Comparison of ENCODE assay signal across 19 cellular contexts in genomic region chr1:3731951-3732746, GRCh38. TPM values are rescaled to one million over a fixed set of nuclear protein-coding genes. Genes with fewer than 3 reads are reported as not detected.
DNase-seq lines count a peak whose midpoint lies in the region; ATAC-seq, FAIRE-seq and TF ChIP-seq lines count a peak whose summit lies in the region.
"Had no signal": no experiment of that assay in that cellular context is flagged by ENCODE, and none has a peak within 500 bp of the region (broad histone marks: within the 10 kb centered on the region; RNA-seq: fewer than 3 reads in every experiment).

No MANE protein-coding gene starts in this region.

- no peak overlapping the region for H3K23ac ChIP-seq in mesendoderm (ENCODE audit: low read length)

- POLR2A ChIA-PET in K562 (lab: Yijun Ruan, JAX): interaction anchor here (0.8 to 1.5 kb wide), 2 partner anchors 10 to 18 kb away, joined by 3 to 6 read pairs; no protein-coding TSS in a partner anchor

- H4K8ac ChIP-seq in mesendoderm (ENCODE audit: low read depth, low read length): no peak overlapping the region

- H3K9ac ChIP-seq in K562 (ENCODE audit: insufficient read depth in 1 of 2, low read depth in 2 of 2, low read length in 2 of 2) (no peak overlapping the region), mesendoderm (ENCODE audit: low read length) (peak overlapping the region; percentile 70), skeletal muscle tissue (ENCODE audit: low read depth in 1 of 3, low read length in 3 of 3) (peak overlapping the region in 1 of 3 donors; percentile 45)

- H2BK15ac ChIP-seq in mesendoderm (replicated peaks; ENCODE audit: low read depth): no peak overlapping the region

- no peak for TF ChIP-seq EP300 in K562 (IDR thresholded peaks at IDR 0.05; ENCODE audit: low read length)

- TF ChIP-seq CTCF in K562 (IDR thresholded peaks at IDR 0.05 in 2 of 3, conservative IDR thresholded peaks at IDR 0.05 in 1 of 3; ENCODE audit: insufficient read depth in 2 of 3, low read depth in 1 of 3, low read length in 3 of 3): no peak

- peak overlapping the region; percentile 88 for H3K56ac ChIP-seq in mesendoderm (ENCODE audit: low read length)

- CTCF ChIA-PET in K562 (lab: Yijun Ruan, JAX; ENCODE audit: low intra/inter-chr PET ratio): no interaction called here

- no peak overlapping the region for H2AK5ac ChIP-seq in mesendoderm (ENCODE audit: low read length)

- H2BK5ac ChIP-seq in mesendoderm (ENCODE audit: low read length): no peak overlapping the region

- in situ Hi-C loops in K562 (cut with MboI): no loop called here

- H3K4ac ChIP-seq in mesendoderm (ENCODE audit: low read depth, low read length): no peak overlapping the region

- WGBS in K562 (ENCODE audit: insufficient coverage, low coverage, missing lambda C conversion rate): 41% methylated on average over 18 of the region's 21 CpGs
- no CpG with 5 or more reads among the region's 21 CpGs for WGBS in mesendoderm (ENCODE audit: extremely low coverage, insufficient coverage, low lambda C conversion rate)

- H3K27me3 ChIP-seq in K562 (ENCODE audit: control insufficient read depth in 2 of 2, insufficient read depth in 2 of 2, low read length in 2 of 2) (peaks cover 13 to 35% of the 10 kb centered on the region in 2 experiments; a peak in 4 of 5 replicates), mesendoderm (ENCODE audit: insufficient read depth, low read length, poor library complexity) (no peaks in the 10 kb centered on the region), skeletal muscle tissue (ENCODE audit: control insufficient read depth in 3 of 3, insufficient read depth in 3 of 3, low read length in 3 of 3) (peaks cover 17 to 38% (median 24%) of the 10 kb centered on the region in 3 donors)

- no peak overlapping the region for H3K4me3 ChIP-seq in K562
- no peak overlapping the region for H3K4me3 ChIP-seq in mesendoderm (ENCODE audit: low read length)
- H3K4me3 ChIP-seq in skeletal muscle tissue (ENCODE audit: low read length in 3 of 3): peak overlapping the region in 2 of 3 donors; percentile 20 to 35

- FAIRE-seq in K562 (lab: Jason Lieb, UNC): no peak
- FAIRE-seq: GM18507 had no signal

- no peaks in the 10 kb centered on the region for H3K79me2 ChIP-seq in K562 (ENCODE audit: control insufficient read depth, insufficient read depth, low read length)
- no peaks in the 10 kb centered on the region for H3K79me2 ChIP-seq in mesendoderm (ENCODE audit: control insufficient read depth, insufficient read depth, low read length)

- H4K20me1 ChIP-seq in K562 (replicated peaks; ENCODE audit: control insufficient read depth, insufficient read depth, low read length): 0 out of 2 replicates have a peak, but pooled peaks cover 4% of the 10 kb centered on the region

- no peak overlapping the region for H3K18ac ChIP-seq in mesendoderm (ENCODE audit: low read length)

- H3K4me1 ChIP-seq in K562 (replicated peaks in 1 of 2; ENCODE audit: control insufficient read depth in 2 of 2, insufficient read depth in 2 of 2, low read length in 2 of 2) (peaks cover 0 to 63% of the 10 kb centered on the region in 2 experiments; a peak in 2 of 5 replicates), mesendoderm (ENCODE audit: control insufficient read depth, low read depth, low read length) (no peaks in the 10 kb centered on the region), skeletal muscle tissue (ENCODE audit: control insufficient read depth in 3 of 3, insufficient read depth in 3 of 3, low read length in 3 of 3) (peaks cover 16 to 32% (median 19%) of the 10 kb centered on the region in 3 donors)

- H4K5ac ChIP-seq in mesendoderm (ENCODE audit: low read length): no peak overlapping the region

- DNase-seq in Right ventricle myocardium superior (no peak), cardiac septum (ENCODE audit: low spot score) (no peak), K562 (ENCODE audit: extremely low read depth in 1 of 4, low spot score in 3 of 4) (no peak), mesendoderm (no peak), HuH-7.5 (ENCODE audit: low spot score) (no peak), hepatic stellate cell (ENCODE audit: low spot score) (no peak)
- DNase-seq in central memory CD4-positive, alpha-beta T cell: no peak
- DNase-seq: Karpas-422, MM.1S, NCI-H1105 treated with DMSO at 0.1 percent for 48 hours, NCI-H187, NCI-H2171, SHP77 had no signal

- ATAC-seq in Right ventricle myocardium superior (ENCODE audit: poor library complexity): peak; percentile 4
- no peak for ATAC-seq in K562
- ATAC-seq: Panc1 had no signal

- TF ChIP-seq RAD21 in K562 (CRISPR knock-in tag; conservative IDR thresholded peaks at IDR 0.05 in 1 of 2, IDR thresholded peaks at IDR 0.05 in 1 of 2): no peak

- H3K9me1 ChIP-seq in K562 (ENCODE audit: control insufficient read depth, insufficient read depth, low read length): peaks cover 3% of the 10 kb centered on the region

- intact Hi-C loops in Right ventricle myocardium superior (cut with DNase I) (no loop called here), cardiac septum (cut with DNase I) (no loop called here), K562 (cut with micrococcal nuclease) (no loop called here)

- no peak overlapping the region for H2AFZ ChIP-seq in K562 (ENCODE audit: low read depth, low read length)

- no peak overlapping the region for H3K4me2 ChIP-seq in K562 (ENCODE audit: insufficient read depth, low read length)
- H3K4me2 ChIP-seq in mesendoderm (ENCODE audit: low read length): no peak overlapping the region

- H3K27ac ChIP-seq in K562 (ENCODE audit: extremely low read depth, low read depth, low read length) (no peak overlapping the region), mesendoderm (ENCODE audit: low read depth, low read length) (no peak overlapping the region), skeletal muscle tissue (ENCODE audit: low read depth, low read length) (no peak overlapping the region)
- H3K27ac ChIP-seq: 22Rv1, HL-60 had no signal

- H3K79me1 ChIP-seq in mesendoderm (ENCODE audit: low read length): no peaks in the 10 kb centered on the region

- no peak for TF ChIP-seq POLR2A in K562 (conservative IDR thresholded peaks at IDR 0.05)

- no peaks in the 10 kb centered on the region for H3K9me3 ChIP-seq in K562 (replicated peaks; ENCODE audit: control insufficient read depth, insufficient read depth, low read depth, low read length)
- no peaks in the 10 kb centered on the region for H3K9me3 ChIP-seq in skeletal muscle tissue (ENCODE audit: control insufficient read depth in 3 of 3, low read length in 3 of 3)

- H3K36me3 ChIP-seq in K562 (ENCODE audit: control insufficient read depth, insufficient read depth, low read length) (peaks cover 18% of the 10 kb centered on the region; the same call in 1 of the 3 replicates), mesendoderm (ENCODE audit: control insufficient read depth, insufficient read depth, low read length) (no peaks in the 10 kb centered on the region), skeletal muscle tissue (ENCODE audit: control insufficient read depth in 3 of 3, insufficient read depth in 3 of 3, low read length in 3 of 3) (peaks cover 9 to 13% (median 11%) of the 10 kb centered on the region in 3 donors)

- no peak overlapping the region for H2BK120ac ChIP-seq in mesendoderm (ENCODE audit: low read depth, low read length)

- no TSS peak for BruUV-seq in K562 (replicated peaks; lab: Mats Ljungman, UMichigan)

RNA-seq across cellular contexts. Expression of gene CCDC27, which starts 20.1 kb away (rescaled TPM):
- total RNA-seq in Right ventricle myocardium superior (not detected), cardiac septum (not detected), K562 (2014; rRNA removed) (not detected in 2 replicates), K562 (2014; rRNA removed; fragmentation: Illumina TruSeq; extraction: Trizol) (0.04 TPM in 1 of 2 replicates, not detected in the other), K562 (2015; rRNA removed; fragmentation: Illumina TruSeq; extraction: Trizol) (not detected in 2 replicates), K562 (2021) (not detected in 2 replicates), skeletal muscle tissue (not detected)
- total RNA-seq in K562 (2011; cell fraction: chromatin; rRNA removed; ENCODE audit: low replicate concordance): not detected in 2 replicates
- not detected in 2 replicates for total RNA-seq in K562 (2011; cell fraction: nucleolus; rRNA removed)
- total RNA-seq in K562 (2011; cell fraction: nucleoplasm; rRNA removed): not detected in 2 replicates
- polyA plus RNA-seq in K562 (2011; rRNA removed) (not detected in 2 replicates), K562 (2014; fragmentation: Illumina TruSeq; extraction: Trizol) (not detected in 2 replicates), K562 (2014; fragmentation: Nextera tagmentation; extraction: Ambion mirVana) (under 1 TPM in 1 of 2 experiments, not detected in 1; 0.01 TPM), K562 (2014; rRNA removed) (not detected in 2 replicates)
- not detected in 2 replicates for polyA plus RNA-seq in K562 (2011; cell fraction: cytosol; rRNA removed)
- polyA plus RNA-seq in K562 (2011; cell fraction: nucleus; rRNA removed): not detected in 2 replicates
- 0.05 TPM in 1 of 2 replicates, not detected in the other for polyA plus RNA-seq in K562 (2012)
- not detected in 2 replicates for polyA minus RNA-seq in K562 (2011; rRNA and poly(A)+ RNA removed)
- polyA minus RNA-seq in K562 (2011; cell fraction: cytosol; rRNA and poly(A)+ RNA removed): not detected in 2 replicates
- not detected in 2 replicates for polyA minus RNA-seq in K562 (2011; cell fraction: nucleus; rRNA and poly(A)+ RNA removed)
- not detected for polyA plus RNA-seq in mesendoderm (2013, experiment 1 of 2)
- not detected for polyA plus RNA-seq in mesendoderm (2013, experiment 2 of 2)
- total RNA-seq: NCI-H460 had no signal

RNA-seq across cellular contexts. Expression of gene SMIM1, which starts 40.4 kb away (rescaled TPM):
- total RNA-seq in Right ventricle myocardium superior: 17.3 TPM
- total RNA-seq in cardiac septum: 8.0 TPM
- 5.3 and 30.5 TPM in 2 replicates for total RNA-seq in K562 (2011; cell fraction: chromatin; rRNA removed; ENCODE audit: low replicate concordance)
- total RNA-seq in K562 (2011; cell fraction: nucleolus; rRNA removed): 40.4 and 40.7 TPM in 2 replicates
- total RNA-seq in K562 (2011; cell fraction: nucleoplasm; rRNA removed): 9.1 and 19.0 TPM in 2 replicates
- total RNA-seq in K562 (2014; rRNA removed): 85.6 and 123 TPM in 2 replicates
- total RNA-seq in K562 (2014; rRNA removed; fragmentation: Illumina TruSeq; extraction: Trizol): 1.8 and 2.3 TPM in 2 replicates
- total RNA-seq in K562 (2015; rRNA removed; fragmentation: Illumina TruSeq; extraction: Trizol): 31.5 and 44.3 TPM in 2 replicates
- total RNA-seq in K562 (2021): 125 and 150 TPM in 2 replicates
- 9.2 and 18.1 TPM in 2 replicates for polyA plus RNA-seq in K562 (2011; rRNA removed)
- polyA plus RNA-seq in K562 (2011; cell fraction: cytosol; rRNA removed): 36.5 and 175 TPM in 2 replicates
- polyA plus RNA-seq in K562 (2011; cell fraction: nucleus; rRNA removed): 13.1 and 20.5 TPM in 2 replicates
- polyA plus RNA-seq in K562 (2012): 41.4 and 55.0 TPM in 2 replicates
- polyA plus RNA-seq in K562 (2014; fragmentation: Illumina TruSeq; extraction: Trizol): 5.0 and 24.5 TPM in 2 replicates
- 10 to 100 TPM; 11.1 to 24.3 TPM for polyA plus RNA-seq in K562 (2014; fragmentation: Nextera tagmentation; extraction: Ambion mirVana)
- polyA plus RNA-seq in K562 (2014; rRNA removed): 60.6 and 93.3 TPM in 2 replicates
- 1.9 and 3.0 TPM in 2 replicates for polyA minus RNA-seq in K562 (2011; rRNA and poly(A)+ RNA removed)
- polyA minus RNA-seq in K562 (2011; cell fraction: cytosol; rRNA and poly(A)+ RNA removed): 41.1 and 43.1 TPM in 2 replicates
- 43.8 and 48.5 TPM in 2 replicates for polyA minus RNA-seq in K562 (2011; cell fraction: nucleus; rRNA and poly(A)+ RNA removed)
- polyA plus RNA-seq in mesendoderm (2013, experiment 1 of 2): 2.0 TPM
- 2.0 TPM for polyA plus RNA-seq in mesendoderm (2013, experiment 2 of 2)
- total RNA-seq in skeletal muscle tissue: 1.6 TPM
- total RNA-seq: NCI-H460 had no signal

Comparison
In these comparisons a context has a peak if more than half of its experiments do, and no peak if none do; other contexts are left out.
1. H3K4me3 ChIP-seq: peak in skeletal muscle tissue (2 of 3); none in K562 (single experiment) and mesendoderm (single experiment).